15 cellular contexts compared by ENCODE assay signal in the genomic region with DNA sequence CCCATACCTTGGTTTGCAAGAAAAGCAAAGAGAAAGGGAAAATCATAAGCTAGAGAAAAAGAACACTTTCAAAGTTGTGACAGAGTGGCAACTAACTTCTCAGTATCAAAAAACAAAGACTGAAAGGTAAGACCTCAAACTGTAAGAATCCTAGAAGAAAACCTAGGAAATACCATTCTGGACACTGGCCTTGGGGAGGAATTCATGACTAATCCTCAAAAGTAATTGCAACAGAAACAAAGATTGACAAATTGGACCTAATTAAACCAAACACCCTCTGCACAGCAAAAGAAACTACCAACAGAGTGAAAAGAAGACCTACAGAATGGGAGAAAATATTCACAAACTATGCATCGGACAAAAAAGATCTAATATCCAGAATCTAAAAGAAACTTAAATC.
A peak's percentile ranks its signal among the peaks of the same experiment; 100 is the strongest.
DNase-seq lines count a peak whose midpoint lies in the region; ATAC-seq, FAIRE-seq and TF ChIP-seq lines count a peak whose summit lies in the region.
"Had no signal": no experiment of that assay in that cellular context is flagged by ENCODE, and none has a peak within 500 bp of the region (broad histone marks: within the 10 kb centered on the region; RNA-seq: fewer than 3 reads in every experiment).

No MANE protein-coding gene starts in this region.

- H3K27me3 ChIP-seq in bronchial epithelial cell (ENCODE audit: control insufficient read depth, insufficient read depth, low read length) (no peaks in the 10 kb centered on the region), pancreas (no peaks in the 10 kb centered on the region)

- peak; percentile 42 for DNase-seq in EL
- DNase-seq in M059J (ENCODE audit: low read depth) = peak; percentile 56
- peak; percentile 43 for DNase-seq in bronchial epithelial cell (ENCODE audit: low read depth)
- DNase-seq in renal cortical epithelial cell (ENCODE audit: low read depth) = peak; percentile 88
- no peak for DNase-seq in NCI-H345 treated with DMSO at 0.1 percent for 48 hours (lab: John Stamatoyannopoulos, UW; ENCODE audit: unreplicated experiment)
- no peak for DNase-seq in pancreas
- no peak for DNase-seq in germinal center (ENCODE audit: low spot score)
- DNase-seq: CD4-positive, CD25-positive, alpha-beta regulatory T cell; H9; NCI-H1930; NCI-H748 treated with DMSO at 0.1 percent for 48 hours; Right ventricle myocardium superior had no signal

- TF ChIP-seq CTCF in bronchial epithelial cell (IDR thresholded peaks at IDR 0.05; ENCODE audit: insufficient read depth, low read length, severe bottlenecking) (no peak), pancreas (IDR thresholded peaks at IDR 0.05) (no peak)

- 89 to 100% methylated on average over 1 of the region's 1 CpG for WGBS in pancreas, 2 donors

- H3K4me3 ChIP-seq in bronchial epithelial cell (ENCODE audit: low read depth, low read length) (no peak overlapping the region), pancreas (no peak overlapping the region)
- H3K4me3 ChIP-seq: SK-N-MC had no signal

- peaks cover 0 to 18% (median 0%) of the 10 kb centered on the region in 3 donors for H3K4me1 ChIP-seq in pancreas

- H3K27ac ChIP-seq in pancreas = no peak overlapping the region
- H3K27ac ChIP-seq: SK-N-MC had no signal

- FAIRE-seq in bronchial epithelial cell (lab: Jason Lieb, UNC) (no peak), pancreas (lab: Jason Lieb, UNC) (no peak)
- FAIRE-seq: G401.6 had no signal

- H3K36me3 ChIP-seq in bronchial epithelial cell (ENCODE audit: control insufficient read depth, insufficient read depth, low read length) (no peaks in the 10 kb centered on the region), pancreas (no peaks in the 10 kb centered on the region)

- no peak for ATAC-seq in pancreas
- ATAC-seq: Panc1 had no signal

- no peaks in the 10 kb centered on the region for H3K9me3 ChIP-seq in pancreas

- intact Hi-C loops in pancreas (cut with DNase I) = no loop called here

Comparison
In these comparisons a context has a peak if more than half of its experiments do, and no peak if none do; other contexts are left out.
1. DNase-seq: peak in EL (single experiment), M059J (single experiment), bronchial epithelial cell (single experiment) and renal cortical epithelial cell (single experiment); none in NCI-H345 treated with DMSO at 0.1 percent for 48 hours (single experiment), pancreas (0 of 6) and germinal center (single experiment).